12 cellular contexts compared by ENCODE assay signal in the genomic region with DNA sequence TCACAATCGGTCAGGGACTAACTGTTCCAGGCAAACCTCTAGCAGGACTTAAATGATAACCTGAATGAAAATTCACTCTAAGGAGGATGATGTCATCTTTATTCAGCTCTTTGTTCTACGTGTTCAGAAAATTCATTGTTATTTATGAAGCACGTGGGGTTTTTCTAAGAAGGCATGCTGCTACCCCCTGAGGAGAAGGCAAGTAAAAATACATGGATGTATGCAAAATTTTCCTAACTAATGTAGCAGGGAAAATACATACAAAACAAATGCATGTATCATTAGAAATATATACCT. TPM values are rescaled to one million over a fixed set of nuclear protein-coding genes. Genes with fewer than 3 reads are reported as not detected.
DNase-seq lines count a peak whose midpoint lies in the region; ATAC-seq lines count a peak whose summit lies in the region.
"Had no signal": no experiment of that assay in that cellular context is flagged by ENCODE, and none has a peak within 500 bp of the region (broad histone marks: within the 10 kb centered on the region; RNA-seq: fewer than 3 reads in every experiment).

No MANE protein-coding gene starts in this region.

- peak; percentile 84 for DNase-seq in NCI-H526 treated with DMSO at 0.1 percent for 48 hours (lab: John Stamatoyannopoulos, UW)
- DNase-seq in NCI-H526 (lab: John Stamatoyannopoulos, UW), result no peak
- peak; percentile 21 for DNase-seq in brain pericyte (ENCODE audit: low read depth, low spot score)
- no peak for DNase-seq in NK-92 (lab: John Stamatoyannopoulos, UW; ENCODE audit: unreplicated experiment)
- no peak for DNase-seq in AG08396 (ENCODE audit: low spot score)
- DNase-seq: SW 1271 had no signal

- H3K27me3 ChIP-seq in layer of hippocampus (ENCODE audit: control insufficient read depth, insufficient read depth, low read length), result no peaks in the 10 kb centered on the region

- peak overlapping the region; percentile 5 for H3K27ac ChIP-seq in layer of hippocampus (ENCODE audit: low read depth, low read length)
- H3K27ac ChIP-seq in temporal lobe (ENCODE audit: low read depth, low read length), result peak overlapping the region; percentile 64
- H3K27ac ChIP-seq: VCaP had no signal

- ATAC-seq in HG03469 (IDR thresholded peaks at IDR 0.05; ENCODE audit: unreplicated experiment), result no peak
- ATAC-seq: A549, Panc1 had no signal

RNA-seq across cellular contexts. Expression of a gene that starts 42.7 kb away (rescaled TPM):
- total RNA-seq in temporal lobe, result 52.4 TPM

Comparison
In these comparisons a context has a peak if more than half of its experiments do, and no peak if none do; other contexts are left out.
1. DNase-seq: peak in NCI-H526 treated with DMSO at 0.1 percent for 48 hours (single experiment) and brain pericyte (single experiment); none in NCI-H526 (0 of 2), NK-92 (single experiment) and AG08396 (single experiment).